ENCODE assay signal across 1 cellular context in genomic region chr6:110873981-110874879, GRCh38.
TF ChIP-seq lines count a peak whose summit lies in the region.

TSS of gene AMD1 (plus strand) at chr6:110874785. CDS start at chr6:110875106, 321 bp downstream.

TF ChIP-seq in GM12878, 131 proteins besides CTCF, POLR2A, EP300 and RAD21 (continued from another document and continues in another):
- TF ChIP-seq ZBTB11 (CRISPR knock-in tag; IDR thresholded peaks at IDR 0.05) = no peak
- TF ChIP-seq MYB (IDR thresholded peaks at IDR 0.05; ENCODE audit: borderline replicate concordance, low read depth, low read length) = 0 out of 2 replicates have a peak, but pooled peaks have one; percentile 27
- no peak for TF ChIP-seq ASH2L (IDR thresholded peaks at IDR 0.05; ENCODE audit: borderline replicate concordance, low read depth)
- TF ChIP-seq ATF3 (IDR thresholded peaks at IDR 0.05; ENCODE audit: borderline replicate concordance, extremely low read depth, low read depth, low read length) = no peak
- 0 out of 3 replicates have a peak, but pooled peaks of 1 of the 2 experiments have one; percentile 55 for TF ChIP-seq EGR1 (IDR thresholded peaks at IDR 0.05; ENCODE audit: borderline replicate concordance in 1 of 2, low read depth in 2 of 2, low read length in 2 of 2)
- TF ChIP-seq BHLHE40 (IDR thresholded peaks at IDR 0.05; ENCODE audit: borderline replicate concordance in 1 of 2, low read depth in 2 of 2, low read length in 1 of 2) = peak in 1 of 2 experiments; percentile 39; a peak in 1 of 4 replicates
- TF ChIP-seq ZZZ3 (IDR thresholded peaks at IDR 0.05; ENCODE audit: control insufficient read depth, insufficient read length, low read depth) = no peak
- no peak for TF ChIP-seq ZSCAN29 (IDR thresholded peaks at IDR 0.05)
- TF ChIP-seq ZNF592 (IDR thresholded peaks at IDR 0.05) = no peak
- no peak for TF ChIP-seq USF1 (IDR thresholded peaks at IDR 0.05; ENCODE audit: borderline replicate concordance, extremely low read length, insufficient read depth, low read depth, low read length)
- peak; percentile 51; the same call in 1 of the 2 replicates for TF ChIP-seq NFIC (IDR thresholded peaks at IDR 0.05; ENCODE audit: low read depth, low read length)
- TF ChIP-seq SPI1 (IDR thresholded peaks at IDR 0.05; ENCODE audit: borderline replicate concordance, insufficient read depth, low read depth, low read length) = no peak
- TF ChIP-seq SP1 (IDR thresholded peaks at IDR 0.05; ENCODE audit: low read depth, low read length) = peak; percentile 93
- TF ChIP-seq, protein P1, sequence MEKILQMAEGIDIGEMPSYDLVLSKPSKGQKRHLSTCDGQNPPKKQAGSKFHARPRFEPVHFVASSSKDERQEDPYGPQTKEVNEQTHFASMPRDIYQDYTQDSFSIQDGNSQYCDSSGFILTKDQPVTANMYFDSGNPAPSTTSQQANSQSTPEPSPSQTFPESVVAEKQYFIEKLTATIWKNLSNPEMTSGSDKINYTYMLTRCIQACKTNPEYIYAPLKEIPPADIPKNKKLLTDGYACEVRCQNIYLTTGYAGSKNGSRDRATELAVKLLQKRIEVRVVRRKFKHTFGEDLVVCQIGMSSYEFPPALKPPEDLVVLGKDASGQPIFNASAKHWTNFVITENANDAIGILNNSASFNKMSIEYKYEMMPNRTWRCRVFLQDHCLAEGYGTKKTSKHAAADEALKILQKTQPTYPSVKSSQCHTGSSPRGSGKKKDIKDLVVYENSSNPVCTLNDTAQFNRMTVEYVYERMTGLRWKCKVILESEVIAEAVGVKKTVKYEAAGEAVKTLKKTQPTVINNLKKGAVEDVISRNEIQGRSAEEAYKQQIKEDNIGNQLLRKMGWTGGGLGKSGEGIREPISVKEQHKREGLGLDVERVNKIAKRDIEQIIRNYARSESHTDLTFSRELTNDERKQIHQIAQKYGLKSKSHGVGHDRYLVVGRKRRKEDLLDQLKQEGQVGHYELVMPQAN (conservative IDR thresholded peaks at IDR 0.05) = no peak; the same call in 1 of the 2 replicates
- TF ChIP-seq, protein P2, sequence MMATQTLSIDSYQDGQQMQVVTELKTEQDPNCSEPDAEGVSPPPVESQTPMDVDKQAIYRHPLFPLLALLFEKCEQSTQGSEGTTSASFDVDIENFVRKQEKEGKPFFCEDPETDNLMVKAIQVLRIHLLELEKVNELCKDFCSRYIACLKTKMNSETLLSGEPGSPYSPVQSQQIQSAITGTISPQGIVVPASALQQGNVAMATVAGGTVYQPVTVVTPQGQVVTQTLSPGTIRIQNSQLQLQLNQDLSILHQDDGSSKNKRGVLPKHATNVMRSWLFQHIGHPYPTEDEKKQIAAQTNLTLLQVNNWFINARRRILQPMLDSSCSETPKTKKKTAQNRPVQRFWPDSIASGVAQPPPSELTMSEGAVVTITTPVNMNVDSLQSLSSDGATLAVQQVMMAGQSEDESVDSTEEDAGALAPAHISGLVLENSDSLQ (IDR thresholded peaks at IDR 0.05) = peak; percentile 99
- no peak for TF ChIP-seq FOS (IDR thresholded peaks at IDR 0.05; ENCODE audit: borderline replicate concordance, extremely low read depth, insufficient read length)
- TF ChIP-seq NBN (IDR thresholded peaks at IDR 0.05) = peak; percentile 80
- peak; percentile 93 for TF ChIP-seq SMAD1 (IDR thresholded peaks at IDR 0.05; ENCODE audit: low read depth, partially characterized antibody)
- peak; percentile 32; the same call in 1 of the 2 replicates for TF ChIP-seq ATF7 (IDR thresholded peaks at IDR 0.05; ENCODE audit: low read depth)
- TF ChIP-seq ZNF207 (IDR thresholded peaks at IDR 0.05; ENCODE audit: borderline replicate concordance) = peak; percentile 19; the same call in 1 of the 2 replicates
- 0 out of 2 replicates have a peak, but pooled peaks have one; percentile 16 for TF ChIP-seq TARDBP (IDR thresholded peaks at IDR 0.05; ENCODE audit: borderline replicate concordance)
- no peak for TF ChIP-seq SUPT20H (IDR thresholded peaks at IDR 0.05; ENCODE audit: borderline replicate concordance, control insufficient read depth, low read depth, low read length)
- no peak for TF ChIP-seq SIX5 (IDR thresholded peaks at IDR 0.05; ENCODE audit: low read depth, low read length, severe bottlenecking)
- TF ChIP-seq, protein P3, sequence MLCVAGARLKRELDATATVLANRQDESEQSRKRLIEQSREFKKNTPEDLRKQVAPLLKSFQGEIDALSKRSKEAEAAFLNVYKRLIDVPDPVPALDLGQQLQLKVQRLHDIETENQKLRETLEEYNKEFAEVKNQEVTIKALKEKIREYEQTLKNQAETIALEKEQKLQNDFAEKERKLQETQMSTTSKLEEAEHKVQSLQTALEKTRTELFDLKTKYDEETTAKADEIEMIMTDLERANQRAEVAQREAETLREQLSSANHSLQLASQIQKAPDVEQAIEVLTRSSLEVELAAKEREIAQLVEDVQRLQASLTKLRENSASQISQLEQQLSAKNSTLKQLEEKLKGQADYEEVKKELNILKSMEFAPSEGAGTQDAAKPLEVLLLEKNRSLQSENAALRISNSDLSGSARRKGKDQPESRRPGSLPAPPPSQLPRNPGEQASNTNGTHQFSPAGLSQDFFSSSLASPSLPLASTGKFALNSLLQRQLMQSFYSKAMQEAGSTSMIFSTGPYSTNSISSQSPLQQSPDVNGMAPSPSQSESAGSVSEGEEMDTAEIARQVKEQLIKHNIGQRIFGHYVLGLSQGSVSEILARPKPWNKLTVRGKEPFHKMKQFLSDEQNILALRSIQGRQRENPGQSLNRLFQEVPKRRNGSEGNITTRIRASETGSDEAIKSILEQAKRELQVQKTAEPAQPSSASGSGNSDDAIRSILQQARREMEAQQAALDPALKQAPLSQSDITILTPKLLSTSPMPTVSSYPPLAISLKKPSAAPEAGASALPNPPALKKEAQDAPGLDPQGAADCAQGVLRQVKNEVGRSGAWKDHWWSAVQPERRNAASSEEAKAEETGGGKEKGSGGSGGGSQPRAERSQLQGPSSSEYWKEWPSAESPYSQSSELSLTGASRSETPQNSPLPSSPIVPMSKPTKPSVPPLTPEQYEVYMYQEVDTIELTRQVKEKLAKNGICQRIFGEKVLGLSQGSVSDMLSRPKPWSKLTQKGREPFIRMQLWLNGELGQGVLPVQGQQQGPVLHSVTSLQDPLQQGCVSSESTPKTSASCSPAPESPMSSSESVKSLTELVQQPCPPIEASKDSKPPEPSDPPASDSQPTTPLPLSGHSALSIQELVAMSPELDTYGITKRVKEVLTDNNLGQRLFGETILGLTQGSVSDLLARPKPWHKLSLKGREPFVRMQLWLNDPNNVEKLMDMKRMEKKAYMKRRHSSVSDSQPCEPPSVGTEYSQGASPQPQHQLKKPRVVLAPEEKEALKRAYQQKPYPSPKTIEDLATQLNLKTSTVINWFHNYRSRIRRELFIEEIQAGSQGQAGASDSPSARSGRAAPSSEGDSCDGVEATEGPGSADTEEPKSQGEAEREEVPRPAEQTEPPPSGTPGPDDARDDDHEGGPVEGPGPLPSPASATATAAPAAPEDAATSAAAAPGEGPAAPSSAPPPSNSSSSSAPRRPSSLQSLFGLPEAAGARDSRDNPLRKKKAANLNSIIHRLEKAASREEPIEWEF (IDR thresholded peaks at IDR 0.05; ENCODE audit: insufficient replicate concordance, low read depth, low read length) = peak; percentile 62
- TF ChIP-seq TCF12 (IDR thresholded peaks at IDR 0.05; ENCODE audit: low read depth, low read length) = peak; percentile 77; the same call in 1 of the 2 replicates
- TF ChIP-seq, protein P4, sequence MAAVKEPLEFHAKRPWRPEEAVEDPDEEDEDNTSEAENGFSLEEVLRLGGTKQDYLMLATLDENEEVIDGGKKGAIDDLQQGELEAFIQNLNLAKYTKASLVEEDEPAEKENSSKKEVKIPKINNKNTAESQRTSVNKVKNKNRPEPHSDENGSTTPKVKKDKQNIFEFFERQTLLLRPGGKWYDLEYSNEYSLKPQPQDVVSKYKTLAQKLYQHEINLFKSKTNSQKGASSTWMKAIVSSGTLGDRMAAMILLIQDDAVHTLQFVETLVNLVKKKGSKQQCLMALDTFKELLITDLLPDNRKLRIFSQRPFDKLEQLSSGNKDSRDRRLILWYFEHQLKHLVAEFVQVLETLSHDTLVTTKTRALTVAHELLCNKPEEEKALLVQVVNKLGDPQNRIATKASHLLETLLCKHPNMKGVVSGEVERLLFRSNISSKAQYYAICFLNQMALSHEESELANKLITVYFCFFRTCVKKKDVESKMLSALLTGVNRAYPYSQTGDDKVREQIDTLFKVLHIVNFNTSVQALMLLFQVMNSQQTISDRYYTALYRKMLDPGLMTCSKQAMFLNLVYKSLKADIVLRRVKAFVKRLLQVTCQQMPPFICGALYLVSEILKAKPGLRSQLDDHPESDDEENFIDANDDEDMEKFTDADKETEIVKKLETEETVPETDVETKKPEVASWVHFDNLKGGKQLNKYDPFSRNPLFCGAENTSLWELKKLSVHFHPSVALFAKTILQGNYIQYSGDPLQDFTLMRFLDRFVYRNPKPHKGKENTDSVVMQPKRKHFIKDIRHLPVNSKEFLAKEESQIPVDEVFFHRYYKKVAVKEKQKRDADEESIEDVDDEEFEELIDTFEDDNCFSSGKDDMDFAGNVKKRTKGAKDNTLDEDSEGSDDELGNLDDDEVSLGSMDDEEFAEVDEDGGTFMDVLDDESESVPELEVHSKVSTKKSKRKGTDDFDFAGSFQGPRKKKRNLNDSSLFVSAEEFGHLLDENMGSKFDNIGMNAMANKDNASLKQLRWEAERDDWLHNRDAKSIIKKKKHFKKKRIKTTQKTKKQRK (IDR thresholded peaks at IDR 0.05; ENCODE audit: low read depth, low read length) = no peak
- no peak for TF ChIP-seq E2F8 (IDR thresholded peaks at IDR 0.05; ENCODE audit: low read depth, partially characterized antibody)
- TF ChIP-seq ZBED1 (IDR thresholded peaks at IDR 0.05; ENCODE audit: borderline replicate concordance) = peak; percentile 85
